Comparison of ENCODE assay signal across 11 cellular contexts in the genomic region with DNA sequence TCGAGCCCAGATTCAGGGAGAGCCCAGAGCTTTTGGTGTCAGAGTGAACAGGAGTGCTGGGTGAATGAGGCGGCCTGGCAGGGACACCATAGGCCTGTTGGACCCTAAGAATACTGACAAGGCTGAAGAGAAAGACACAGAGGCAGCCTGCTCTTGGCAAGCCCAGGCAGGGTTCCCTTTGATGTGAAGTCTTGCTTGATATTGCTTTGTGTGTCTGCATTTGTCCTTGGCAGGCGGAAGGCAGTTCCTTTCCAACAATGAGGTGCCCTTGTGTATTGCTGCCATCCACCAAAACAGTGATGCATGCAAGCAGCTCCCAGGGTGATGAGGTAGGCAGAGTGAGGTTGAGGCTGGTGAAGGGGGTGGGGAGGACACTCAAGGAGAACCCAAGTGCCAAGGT.
DNase-seq lines count a peak whose midpoint lies in the region; ATAC-seq and TF ChIP-seq lines count a peak whose summit lies in the region.
"Had no signal": no experiment of that assay in that cellular context is flagged by ENCODE, and none has a peak within 500 bp of the region (broad histone marks: within the 10 kb centered on the region; RNA-seq: fewer than 3 reads in every experiment).

No MANE protein-coding gene starts in this region.

- H3K36me3 Mint-ChIP-seq in activated CD8-positive, alpha-beta T cell treated with anti-CD3 and anti-CD28 coated beads, Interleukin-2, amount 10 ng/mL, durations not matched to agents 7 days and 5 days (ENCODE audit: low read depth): no peaks in the 10 kb centered on the region
- H3K36me3 Mint-ChIP-seq in stimulated activated memory B cell treated with anti-CD40 and anti-IgM and Interleukin-4, amounts not matched to agents 10 μg/mL and 1 μg/mL and 100 μg/mL, for 72 hours: no peaks in the 10 kb centered on the region

- H3K4me3 ChIP-seq in vagina: no peak overlapping the region

- peak overlapping the region; percentile 38 for H3K27ac ChIP-seq in vagina

- no peaks in the 10 kb centered on the region for H3K9me3 ChIP-seq in vagina

- TF ChIP-seq CTCF in omental fat pad (IDR thresholded peaks at IDR 0.05) (no peak), vagina (IDR thresholded peaks at IDR 0.05) (no peak)

- H3K27me3 ChIP-seq in vagina: no peaks in the 10 kb centered on the region

- H3K27ac Mint-ChIP-seq in activated CD8-positive, alpha-beta T cell treated with anti-CD3 and anti-CD28 coated beads, Interleukin-2, amount 10 ng/mL, durations not matched to agents 7 days and 5 days: no peak overlapping the region
- no peak overlapping the region for H3K27ac Mint-ChIP-seq in stimulated activated memory B cell treated with anti-CD40 and anti-IgM and Interleukin-4, amounts not matched to agents 10 μg/mL and 1 μg/mL and 100 μg/mL, for 72 hours
- H3K27ac Mint-ChIP-seq: activated B cell treated with CpG ODN at 0.5 μM for 24 hours; activated naive CD4-positive, alpha-beta T cell treated with anti-CD3 and anti-CD28 coated beads for 36 hours had no signal

- H3K9me3 Mint-ChIP-seq in activated CD8-positive, alpha-beta T cell treated with anti-CD3 and anti-CD28 coated beads, Interleukin-2, amount 10 ng/mL, durations not matched to agents 7 days and 5 days (ENCODE audit: insufficient read depth): no peaks in the 10 kb centered on the region
- peaks cover 3% of the 10 kb centered on the region for H3K9me3 Mint-ChIP-seq in stimulated activated memory B cell treated with anti-CD40 and anti-IgM and Interleukin-4, amounts not matched to agents 10 μg/mL and 1 μg/mL and 100 μg/mL, for 72 hours
- H3K9me3 Mint-ChIP-seq: activated B cell treated with CpG ODN at 0.5 μM for 24 hours; activated naive CD4-positive, alpha-beta T cell treated with anti-CD3 and anti-CD28 coated beads for 36 hours had no signal

- ATAC-seq in Right ventricle myocardium superior (ENCODE audit: poor library complexity) (peak; percentile 94), omental fat pad (ENCODE audit: low FRiP score) (peak; percentile 27)
- no peak for ATAC-seq in activated CD8-positive, alpha-beta T cell treated with anti-CD3 and anti-CD28 coated beads, Interleukin-2, amount 10 ng/mL, durations not matched to agents 7 days and 5 days
- ATAC-seq in stimulated activated memory B cell treated with anti-CD40 and anti-IgM and Interleukin-4, amounts not matched to agents 10 μg/mL and 1 μg/mL and 100 μg/mL, for 72 hours: no peak

- H3K4me1 ChIP-seq in vagina: peaks cover 30% of the 10 kb centered on the region

- H3K36me3 ChIP-seq in vagina: no peaks in the 10 kb centered on the region

- no peaks in the 10 kb centered on the region for H3K4me1 Mint-ChIP-seq in activated CD8-positive, alpha-beta T cell treated with anti-CD3 and anti-CD28 coated beads, Interleukin-2, amount 10 ng/mL, durations not matched to agents 7 days and 5 days (ENCODE audit: low read depth)
- H3K4me1 Mint-ChIP-seq in stimulated activated memory B cell treated with anti-CD40 and anti-IgM and Interleukin-4, amounts not matched to agents 10 μg/mL and 1 μg/mL and 100 μg/mL, for 72 hours: no peaks in the 10 kb centered on the region
- H3K4me1 Mint-ChIP-seq: activated B cell treated with CpG ODN at 0.5 μM for 24 hours had no signal

- no peak for TF ChIP-seq POLR2A in vagina (IDR thresholded peaks at IDR 0.05)

- CTCF ChIA-PET in activated CD8-positive, alpha-beta T cell treated with anti-CD3 and anti-CD28 coated beads, Interleukin-2, amount 10 ng/mL, durations not matched to agents 7 days and 5 days (lab: Charles Lee): no interaction called here

- H3K4me3 Mint-ChIP-seq in activated CD8-positive, alpha-beta T cell treated with anti-CD3 and anti-CD28 coated beads, Interleukin-2, amount 10 ng/mL, durations not matched to agents 7 days and 5 days: no peak overlapping the region
- H3K4me3 Mint-ChIP-seq in stimulated activated memory B cell treated with anti-CD40 and anti-IgM and Interleukin-4, amounts not matched to agents 10 μg/mL and 1 μg/mL and 100 μg/mL, for 72 hours: no peak overlapping the region
- H3K4me3 Mint-ChIP-seq: activated B cell treated with CpG ODN at 0.5 μM for 24 hours; activated naive CD4-positive, alpha-beta T cell treated with anti-CD3 and anti-CD28 coated beads for 36 hours had no signal

- DNase-seq in NCI-H2107 treated with DMSO at 0.1 percent for 48 hours (lab: John Stamatoyannopoulos, UW; ENCODE audit: unreplicated experiment) (peak; percentile 34), NCI-H2107 (lab: John Stamatoyannopoulos, UW) (no peak), Right ventricle myocardium superior (peak; percentile 77), omental fat pad (ENCODE audit: low spot score) (no peak), vagina (ENCODE audit: extremely low spot score in 2 of 2) (no peak), NCI-H774 (lab: John Stamatoyannopoulos, UW) (no peak)
- DNase-seq in activated CD8-positive, alpha-beta T cell treated with anti-CD3 and anti-CD28 coated beads, Interleukin-2, amount 10 ng/mL, durations not matched to agents 7 days and 5 days: no peak
- DNase-seq: activated B cell treated with CpG ODN at 0.5 μM for 24 hours; activated naive CD4-positive, alpha-beta T cell treated with anti-CD3 and anti-CD28 coated beads for 36 hours; NCI-H1092 had no signal

- intact Hi-C loops in Right ventricle myocardium superior (cut with DNase I) (no loop called here), vagina (cut with DNase I) (no loop called here)

- H3K27me3 Mint-ChIP-seq in activated CD8-positive, alpha-beta T cell treated with anti-CD3 and anti-CD28 coated beads, Interleukin-2, amount 10 ng/mL, durations not matched to agents 7 days and 5 days (ENCODE audit: low read depth): peaks cover 4% of the 10 kb centered on the region
- H3K27me3 Mint-ChIP-seq in stimulated activated memory B cell treated with anti-CD40 and anti-IgM and Interleukin-4, amounts not matched to agents 10 μg/mL and 1 μg/mL and 100 μg/mL, for 72 hours: peaks cover 20% of the 10 kb centered on the region

- POLR2A ChIA-PET in activated CD8-positive, alpha-beta T cell treated with anti-CD3 and anti-CD28 coated beads, Interleukin-2, amount 10 ng/mL, durations not matched to agents 7 days and 5 days (lab: Charles Lee): no interaction called here

Comparison
In these comparisons a context has a peak if more than half of its experiments do, and no peak if none do; other contexts are left out.
1. DNase-seq: peak in NCI-H2107 treated with DMSO at 0.1 percent for 48 hours (single experiment) and Right ventricle myocardium superior (single experiment); none in NCI-H2107 (single experiment), omental fat pad (single experiment), vagina (0 of 2), activated CD8-positive, alpha-beta T cell treated with anti-CD3 and anti-CD28 coated beads, Interleukin-2, amount 10 ng/mL, durations not matched to agents 7 days and 5 days (single experiment) and NCI-H774 (single experiment).
2. ATAC-seq: peak in Right ventricle myocardium superior (single experiment) and omental fat pad (single experiment); none in activated CD8-positive, alpha-beta T cell treated with anti-CD3 and anti-CD28 coated beads, Interleukin-2, amount 10 ng/mL, durations not matched to agents 7 days and 5 days (single experiment) and stimulated activated memory B cell treated with anti-CD40 and anti-IgM and Interleukin-4, amounts not matched to agents 10 μg/mL and 1 μg/mL and 100 μg/mL, for 72 hours (single experiment).